ENCODE assay signal across 28 cellular contexts in the genomic region with DNA sequence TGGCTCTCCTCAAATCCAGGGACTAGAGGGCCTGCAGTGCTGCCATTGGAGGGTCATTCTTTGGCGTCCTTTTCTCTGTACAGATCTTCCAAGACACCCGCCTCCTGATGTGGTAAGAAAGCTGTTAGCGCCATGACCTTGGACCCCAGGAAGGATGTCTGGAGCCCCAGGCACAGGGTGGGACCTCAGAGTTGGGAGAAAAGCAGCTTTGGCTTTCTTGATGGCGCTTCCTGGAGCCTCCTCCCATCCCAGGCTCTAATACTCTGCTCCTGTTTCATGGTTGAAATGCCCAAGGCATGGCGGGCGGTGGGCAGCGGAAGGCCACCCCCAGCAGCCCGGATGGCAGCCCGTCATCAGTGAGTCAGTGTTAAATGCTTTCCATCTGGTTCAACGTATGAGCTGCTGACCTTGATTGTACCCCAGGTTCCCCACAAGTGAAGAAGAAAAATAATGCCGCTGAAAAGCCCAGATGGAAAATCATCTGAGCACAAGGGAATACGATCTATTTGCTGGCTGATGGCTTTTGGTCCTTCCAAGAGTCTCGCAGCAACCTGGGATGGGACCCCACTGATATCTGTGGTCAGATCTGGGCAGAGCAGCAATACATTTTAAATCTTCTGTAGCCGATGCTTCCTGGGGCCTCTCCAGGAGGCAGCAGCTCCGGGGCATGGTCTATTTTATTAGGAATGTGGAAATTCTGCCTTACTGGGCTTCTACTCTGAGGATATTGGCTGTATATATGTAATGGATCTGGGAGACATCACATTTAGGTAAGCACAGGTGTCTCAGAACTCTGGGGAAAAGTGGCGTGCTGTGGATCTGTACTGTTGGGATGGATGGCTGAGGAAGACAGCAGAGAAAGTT.
"Had no signal": no experiment of that assay in that cellular context is flagged by ENCODE, and none has a peak within 500 bp of the region (broad histone marks: within the 10 kb centered on the region; RNA-seq: fewer than 3 reads in every experiment).

No MANE protein-coding gene starts in this region.

- H3K27me3 Mint-ChIP-seq: activated CD4-positive, alpha-beta memory T cell treated with anti-CD3 and anti-CD28 coated beads for 36 hours; activated CD4-positive, alpha-beta T cell treated with anti-CD3 and anti-CD28 coated beads, Interleukin-2, amount 10 ng/mL, durations not matched to agents 24 days and 14 days; activated naive CD4-positive, alpha-beta T cell treated with anti-CD3 and anti-CD28 coated beads, Interleukin-2, amount 10 ng/mL, durations not matched to agents 7 days and 5 days; activated naive CD8-positive, alpha-beta T cell treated with anti-CD3 and anti-CD28 coated beads, Interleukin-2, amount 10 ng/mL, durations not matched to agents 7 days and 5 days; naive thymus-derived CD4-positive, alpha-beta T cell; stimulated activated naive CD8-positive, alpha-beta T cell treated with anti-CD3 and anti-CD28 coated beads, Interleukin-15, Interleukin-2, amounts not matched to agents 100 ng/mL and 50 ng/mL, for 24 hours; T-helper 17 cell had no signal

- H3K4me3 ChIP-seq: left lung, right lobe of liver, tibial nerve had no signal

- H3K9me3 ChIP-seq: left lung, right lobe of liver had no signal

- H3K27ac Mint-ChIP-seq: activated CD4-positive, alpha-beta memory T cell treated with anti-CD3 and anti-CD28 coated beads for 36 hours; activated CD4-positive, alpha-beta T cell treated with anti-CD3 and anti-CD28 coated beads, Interleukin-2, amount 10 ng/mL, durations not matched to agents 24 days and 14 days; activated naive CD4-positive, alpha-beta T cell treated with anti-CD3 and anti-CD28 coated beads, Interleukin-2, amount 10 ng/mL, durations not matched to agents 7 days and 5 days; activated naive CD8-positive, alpha-beta T cell treated with anti-CD3 and anti-CD28 coated beads, Interleukin-2, amount 10 ng/mL, durations not matched to agents 7 days and 5 days; activated T-helper 1 cell treated with anti-CD3 and anti-CD28 coated beads, Interleukin-12 subunit alpha, Interleukin-12 subunit beta, Interleukin-2, Interleukin-4 antibody, amounts not matched to agents 30 ng/mL and 10 ng/mL and 1 ng/mL, durations not matched to agents 14 hours and 24 hours and 36 hours; naive thymus-derived CD4-positive, alpha-beta T cell; stimulated activated effector memory CD8-positive, alpha-beta T cell treated with anti-CD3 and anti-CD28 coated beads, Interleukin-12 subunit alpha, Interleukin-12 subunit beta, amount 100 ng/mL, for 72 hours; stimulated activated naive CD8-positive, alpha-beta T cell treated with anti-CD3 and anti-CD28 coated beads, Interleukin-15, Interleukin-2, amounts not matched to agents 100 ng/mL and 50 ng/mL, for 24 hours; T-helper 17 cell had no signal

- ATAC-seq: esophagus mucosa; left lung; naive thymus-derived CD4-positive, alpha-beta T cell; right lobe of liver; stimulated activated effector memory CD8-positive, alpha-beta T cell treated with anti-CD3 and anti-CD28 coated beads, Interleukin-12 subunit alpha, Interleukin-12 subunit beta, amount 100 ng/mL, for 72 hours; T-helper 17 cell had no signal

- H3K4me3 Mint-ChIP-seq: activated CD4-positive, alpha-beta memory T cell treated with anti-CD3 and anti-CD28 coated beads for 36 hours; activated CD4-positive, alpha-beta T cell treated with anti-CD3 and anti-CD28 coated beads, Interleukin-2, amount 10 ng/mL, durations not matched to agents 24 days and 14 days; activated naive CD4-positive, alpha-beta T cell treated with anti-CD3 and anti-CD28 coated beads, Interleukin-2, amount 10 ng/mL, durations not matched to agents 7 days and 5 days; activated naive CD8-positive, alpha-beta T cell treated with anti-CD3 and anti-CD28 coated beads, Interleukin-2, amount 10 ng/mL, durations not matched to agents 7 days and 5 days; activated T-helper 1 cell treated with anti-CD3 and anti-CD28 coated beads, Interleukin-12 subunit alpha, Interleukin-12 subunit beta, Interleukin-2, Interleukin-4 antibody, amounts not matched to agents 30 ng/mL and 10 ng/mL and 1 ng/mL, durations not matched to agents 14 hours and 24 hours and 36 hours; naive thymus-derived CD4-positive, alpha-beta T cell; neural crest cell; stimulated activated effector memory CD8-positive, alpha-beta T cell treated with anti-CD3 and anti-CD28 coated beads, Interleukin-12 subunit alpha, Interleukin-12 subunit beta, amount 100 ng/mL, for 72 hours; stimulated activated naive CD8-positive, alpha-beta T cell treated with anti-CD3 and anti-CD28 coated beads, Interleukin-15, Interleukin-2, amounts not matched to agents 100 ng/mL and 50 ng/mL, for 24 hours; T-helper 17 cell had no signal

- DNase-seq: activated CD4-positive, alpha-beta memory T cell treated with anti-CD3 and anti-CD28 coated beads for 36 hours; activated CD4-positive, alpha-beta T cell treated with anti-CD3 and anti-CD28 coated beads, Interleukin-2, amount 10 ng/mL, durations not matched to agents 24 days and 14 days; activated CD4-positive, CD25-positive, alpha-beta regulatory T cell treated with anti-CD3 and anti-CD28 coated beads, Interleukin-2, amount 50 U/mL, for 72 hours; activated CD8-positive, alpha-beta memory T cell treated with anti-CD3 and anti-CD28 coated beads, Interleukin-2, amount 50 U/mL, for 4 hours; activated gamma-delta T cell; activated naive CD4-positive, alpha-beta T cell treated with anti-CD3 and anti-CD28 coated beads, Interleukin-2, amount 10 ng/mL, durations not matched to agents 7 days and 5 days; activated naive CD8-positive, alpha-beta T cell treated with anti-CD3 and anti-CD28 coated beads, Interleukin-2, amount 10 ng/mL, durations not matched to agents 7 days and 5 days; activated T-cell treated with anti-CD3 and anti-CD28 coated beads, Interleukin-2, amount 50 U/mL, for 1 hour; amniotic stem cell; brain microvascular endothelial cell; caudate nucleus; cortex of kidney; foreskin fibroblast; left lung; naive thymus-derived CD4-positive, alpha-beta T cell; occipital lobe; right lobe of liver; small intestine; stimulated activated CD4-positive, alpha-beta T cell treated with anti-CD3 and anti-CD28 coated beads, Interleukin-4, amount 100 ng/mL, for 24 hours; T-helper 17 cell; T1000; WERI-Rb-1 had no signal

- H3K27me3 ChIP-seq: brain microvascular endothelial cell, left lung, right lobe of liver, tibial nerve had no signal

- H3K36me3 ChIP-seq: brain microvascular endothelial cell, WERI-Rb-1 had no signal

- H3K27ac ChIP-seq: brain microvascular endothelial cell, left lung, right lobe of liver, WERI-Rb-1 had no signal

- H3K4me1 ChIP-seq: left lung, right lobe of liver had no signal

- H3K4me1 Mint-ChIP-seq: activated CD4-positive, alpha-beta T cell treated with anti-CD3 and anti-CD28 coated beads, Interleukin-2, amount 10 ng/mL, durations not matched to agents 24 days and 14 days; activated naive CD4-positive, alpha-beta T cell treated with anti-CD3 and anti-CD28 coated beads, Interleukin-2, amount 10 ng/mL, durations not matched to agents 7 days and 5 days; activated naive CD8-positive, alpha-beta T cell treated with anti-CD3 and anti-CD28 coated beads, Interleukin-2, amount 10 ng/mL, durations not matched to agents 7 days and 5 days had no signal

- H3K9me3 Mint-ChIP-seq: activated CD4-positive, alpha-beta T cell treated with anti-CD3 and anti-CD28 coated beads, Interleukin-2, amount 10 ng/mL, durations not matched to agents 24 days and 14 days; activated naive CD4-positive, alpha-beta T cell treated with anti-CD3 and anti-CD28 coated beads, Interleukin-2, amount 10 ng/mL, durations not matched to agents 7 days and 5 days; activated naive CD8-positive, alpha-beta T cell treated with anti-CD3 and anti-CD28 coated beads, Interleukin-2, amount 10 ng/mL, durations not matched to agents 7 days and 5 days; activated T-helper 1 cell treated with anti-CD3 and anti-CD28 coated beads, Interleukin-12 subunit alpha, Interleukin-12 subunit beta, Interleukin-2, Interleukin-4 antibody, amounts not matched to agents 30 ng/mL and 10 ng/mL and 1 ng/mL, durations not matched to agents 14 hours and 24 hours and 36 hours; stimulated activated effector memory CD8-positive, alpha-beta T cell treated with anti-CD3 and anti-CD28 coated beads, Interleukin-12 subunit alpha, Interleukin-12 subunit beta, amount 100 ng/mL, for 72 hours had no signal
